In the genomic region with DNA sequence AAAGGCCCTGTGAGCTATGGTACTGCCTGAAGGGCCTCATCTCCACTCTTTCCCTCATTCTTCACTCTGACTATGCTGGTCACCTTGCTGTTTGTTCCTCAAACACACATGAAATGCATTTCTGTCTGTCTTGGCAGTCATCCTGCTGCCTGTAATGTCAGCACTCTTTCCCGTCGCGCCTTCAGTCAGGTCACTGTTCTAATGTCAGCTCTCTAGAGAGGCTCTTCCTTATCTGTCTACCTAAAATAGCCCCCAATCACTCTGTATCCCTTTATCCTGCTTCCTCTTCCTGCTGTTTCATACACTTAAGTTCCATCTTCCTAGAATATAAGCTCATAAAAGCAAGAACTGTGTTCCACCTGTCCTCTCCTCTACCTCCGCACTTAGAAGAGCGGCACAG, we compare ENCODE assay signal across 25 cellular contexts.
"Had no signal": no experiment of that assay in that cellular context is flagged by ENCODE, and none has a peak within 500 bp of the region (broad histone marks: within the 10 kb centered on the region; RNA-seq: fewer than 3 reads in every experiment).

No MANE protein-coding gene starts in this region.

- H3K27me3 ChIP-seq: adrenal gland, body of pancreas, colonic mucosa had no signal

- H3K4me1 ChIP-seq: adrenal gland, body of pancreas, colonic mucosa had no signal

- H3K4me3 ChIP-seq: adrenal gland, body of pancreas, colonic mucosa had no signal

- H3K27ac ChIP-seq: adrenal gland, body of pancreas, colonic mucosa had no signal

- H3K36me3 ChIP-seq: adrenal gland, colonic mucosa had no signal

- ATAC-seq: activated CD4-positive, alpha-beta T cell treated with anti-CD3 and anti-CD28 coated beads for 36 hours; activated CD8-positive, alpha-beta memory T cell treated with anti-CD3 and anti-CD28 coated beads, Interleukin-2, amount 10 ng/mL, durations not matched to agents 7 days and 5 days; activated CD8-positive, alpha-beta T cell treated with anti-CD3 and anti-CD28 coated beads, Interleukin-2, amount 10 ng/mL, durations not matched to agents 7 days and 5 days; activated naive CD8-positive, alpha-beta T cell treated with anti-CD3 and anti-CD28 coated beads, Interleukin-2, amount 50 U/mL, for 24 hours; body of pancreas; esophagus mucosa had no signal

- H3K9me3 ChIP-seq: adrenal gland, body of pancreas, colonic mucosa had no signal

- DNase-seq: activated CD4-positive, alpha-beta memory T cell treated with anti-CD3 and anti-CD28 coated beads for 36 hours; activated CD4-positive, alpha-beta T cell treated with anti-CD3 and anti-CD28 coated beads for 36 hours; activated CD4-positive, alpha-beta T cell treated with anti-CD3 and anti-CD28 coated beads, Interleukin-2, amount 10 ng/mL, durations not matched to agents 24 days and 14 days; activated CD4-positive, CD25-positive, alpha-beta regulatory T cell; activated CD4-positive, CD25-positive, alpha-beta regulatory T cell treated with anti-CD3 and anti-CD28 coated beads, Interleukin-2, amount 50 U/mL, for 72 hours; activated CD8-positive, alpha-beta memory T cell treated with anti-CD3 and anti-CD28 coated beads, Interleukin-2, amount 10 ng/mL, durations not matched to agents 7 days and 5 days; activated CD8-positive, alpha-beta memory T cell treated with anti-CD3 and anti-CD28 coated beads, Interleukin-2, amount 50 U/mL, for 4 hours; activated CD8-positive, alpha-beta T cell treated with anti-CD3 and anti-CD28 coated beads, Interleukin-2, amount 10 ng/mL, durations not matched to agents 7 days and 5 days; activated effector memory CD4-positive, alpha-beta T cell treated with anti-CD3 and anti-CD28 coated beads, Interleukin-2, amount 50 U/mL, for 16 hours; activated naive CD4-positive, alpha-beta T cell treated with anti-CD3 and anti-CD28 coated beads for 36 hours; activated naive CD8-positive, alpha-beta T cell treated with anti-CD3 and anti-CD28 coated beads for 36 hours; activated naive CD8-positive, alpha-beta T cell treated with anti-CD3 and anti-CD28 coated beads, Interleukin-2, amount 50 U/mL, for 24 hours; activated T-cell treated with anti-CD3 and anti-CD28 coated beads, Interleukin-2, amount 50 U/mL, for 1 hour; activated T-cell treated with anti-CD3 and anti-CD28 coated beads, Interleukin-2, amount 50 U/mL, for 48 hours; adrenal gland; amygdala; aorta; body of pancreas; central memory CD4-positive, alpha-beta T cell; cerebellar nuclear complex; colonic mucosa; effector CD8-positive, alpha-beta T cell; foreskin fibroblast; T-helper 2 cell had no signal
